ENCODE assay signal across 30 cellular contexts in the genomic region with DNA sequence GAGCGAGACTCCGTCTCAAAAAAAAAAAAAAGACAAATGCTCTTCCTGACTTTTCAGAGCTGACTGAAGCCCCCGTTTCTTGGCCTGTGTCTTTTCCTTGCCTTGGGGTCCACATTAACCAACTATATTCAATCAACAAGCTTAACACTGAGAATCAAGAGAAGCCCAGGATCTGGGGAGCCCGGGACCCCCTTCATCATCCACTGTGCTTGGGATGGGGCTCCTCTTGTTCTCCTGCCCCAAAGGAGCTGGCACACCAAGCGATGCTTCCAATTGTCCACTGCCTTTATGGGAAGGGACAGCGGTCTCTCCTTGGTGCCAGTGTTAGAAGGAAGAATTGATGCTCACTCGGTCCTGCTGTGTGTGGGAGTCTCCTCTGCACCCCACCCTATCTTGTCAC.
"Had no signal": no experiment of that assay in that cellular context is flagged by ENCODE, and none has a peak within 500 bp of the region (broad histone marks: within the 10 kb centered on the region; RNA-seq: fewer than 3 reads in every experiment).

No MANE protein-coding gene starts in this region.

- H3K9me3 ChIP-seq: body of pancreas, colonic mucosa, esophagus muscularis mucosa, gastroesophageal sphincter, heart right ventricle had no signal

- H3K36me3 ChIP-seq: colonic mucosa, esophagus muscularis mucosa, gastroesophageal sphincter, heart right ventricle, WERI-Rb-1 had no signal

- H3K27ac ChIP-seq: body of pancreas, colonic mucosa, esophagus muscularis mucosa, foreskin keratinocyte, gastroesophageal sphincter, heart right ventricle, WERI-Rb-1 had no signal

- H3K4me1 ChIP-seq: colonic mucosa had no signal

- ATAC-seq: activated CD4-positive, CD25-positive, alpha-beta regulatory T cell treated with anti-CD3 and anti-CD28 coated beads, Interleukin-2, amount 50 U/mL, for 24 hours; activated CD8-positive, alpha-beta T cell treated with anti-CD3 and anti-CD28 coated beads, Interleukin-2, amount 10 ng/mL, durations not matched to agents 7 days and 5 days; activated T-cell treated with anti-CD3 and anti-CD28 coated beads, Interleukin-2, amount 50 U/mL, for 4 hours; activated T-helper 17 cell treated with anti-CD3 and anti-CD28 coated beads, Interleukin-2, amount 50 U/mL, for 72 hours; body of pancreas; foreskin keratinocyte; gastroesophageal sphincter; T-helper 17 cell had no signal

- H3K4me3 ChIP-seq: body of pancreas, colonic mucosa, dorsolateral prefrontal cortex, esophagus muscularis mucosa, gastroesophageal sphincter, heart right ventricle had no signal

- H3K4me3 Mint-ChIP-seq: activated B cell treated with CpG ODN at 0.5 μM for 24 hours; activated CD4-positive, alpha-beta memory T cell treated with anti-CD3 and anti-CD28 coated beads for 36 hours; activated CD8-positive, alpha-beta T cell treated with anti-CD3 and anti-CD28 coated beads, Interleukin-2, amount 10 ng/mL, durations not matched to agents 7 days and 5 days; activated naive CD8-positive, alpha-beta T cell; activated T-cell treated with anti-CD3 and anti-CD28 coated beads, Interleukin-2, amount 50 U/mL, for 4 hours; activated T-helper 17 cell treated with anti-CD3 and anti-CD28 coated beads, Interleukin-2, amount 50 U/mL, for 72 hours; dendritic cell treated with granulocyte-macrophage colony-stimulating factor and Interleukin-4, amounts not matched to agents 40 ng/mL and 50 ng/mL, for 4 days; T-helper 17 cell; T-helper 2 cell treated with Interferon-gamma antibody and Interleukin-4, amounts not matched to agents 5 μg/mL and 100 μg/mL, for 36 hours had no signal

- DNase-seq: activated B cell treated with CpG ODN at 0.5 μM for 24 hours; activated CD4-positive, alpha-beta memory T cell treated with anti-CD3 and anti-CD28 coated beads for 36 hours; activated CD4-positive, alpha-beta T cell treated with anti-CD3 and anti-CD28 coated beads for 48 hours; activated CD4-positive, alpha-beta T cell treated with anti-CD3 and anti-CD28 coated beads, Interleukin-2, amount 50 U/mL, for 1 hour; activated CD8-positive, alpha-beta T cell treated with anti-CD3 and anti-CD28 coated beads, Interleukin-2, amount 10 ng/mL, durations not matched to agents 7 days and 5 days; activated effector memory CD4-positive, alpha-beta T cell treated with Interleukin-2 at 50 U/mL for 16 hours; activated gamma-delta T cell treated with Interleukin-2 at 50 U/mL for 16 hours; activated naive CD4-positive, alpha-beta T cell treated with anti-CD3 and anti-CD28 coated beads, Interleukin-2, amount 50 U/mL, for 16 hours; activated naive CD4-positive, alpha-beta T cell treated with Interleukin-2 at 50 U/mL for 16 hours; activated T-cell treated with anti-CD3 and anti-CD28 coated beads, Interleukin-2, amount 50 U/mL, for 4 hours; amniotic stem cell; body of pancreas; caudate nucleus; colonic mucosa; dorsolateral prefrontal cortex; effector memory CD4-positive, alpha-beta T cell; erythroblast; foreskin keratinocyte; heart right ventricle; T-helper 1 cell; T-helper 17 cell; T1000 had no signal

- H3K36me3 Mint-ChIP-seq: activated CD4-positive, alpha-beta memory T cell treated with anti-CD3 and anti-CD28 coated beads for 36 hours; activated naive CD8-positive, alpha-beta T cell had no signal

- H3K27ac Mint-ChIP-seq: activated B cell treated with CpG ODN at 0.5 μM for 24 hours; activated CD4-positive, alpha-beta memory T cell treated with anti-CD3 and anti-CD28 coated beads for 36 hours; activated CD8-positive, alpha-beta T cell treated with anti-CD3 and anti-CD28 coated beads, Interleukin-2, amount 10 ng/mL, durations not matched to agents 7 days and 5 days; activated naive CD8-positive, alpha-beta T cell; activated T-helper 17 cell treated with anti-CD3 and anti-CD28 coated beads, Interleukin-2, amount 50 U/mL, for 72 hours; dendritic cell treated with granulocyte-macrophage colony-stimulating factor and Interleukin-4, amounts not matched to agents 40 ng/mL and 50 ng/mL, for 4 days; T-helper 17 cell; T-helper 2 cell treated with Interferon-gamma antibody and Interleukin-4, amounts not matched to agents 5 μg/mL and 100 μg/mL, for 36 hours had no signal

- H3K9me3 Mint-ChIP-seq: activated B cell treated with CpG ODN at 0.5 μM for 24 hours; activated CD4-positive, alpha-beta memory T cell treated with anti-CD3 and anti-CD28 coated beads for 36 hours; activated T-cell treated with anti-CD3 and anti-CD28 coated beads, Interleukin-2, amount 50 U/mL, for 4 hours; activated T-helper 17 cell treated with anti-CD3 and anti-CD28 coated beads, Interleukin-2, amount 50 U/mL, for 72 hours; dendritic cell treated with granulocyte-macrophage colony-stimulating factor and Interleukin-4, amounts not matched to agents 40 ng/mL and 50 ng/mL, for 4 days; T-helper 2 cell treated with Interferon-gamma antibody and Interleukin-4, amounts not matched to agents 5 μg/mL and 100 μg/mL, for 36 hours had no signal

- H3K27me3 ChIP-seq: body of pancreas, colonic mucosa, dorsolateral prefrontal cortex, esophagus muscularis mucosa, foreskin keratinocyte, gastroesophageal sphincter, heart right ventricle had no signal

- H3K4me1 Mint-ChIP-seq: activated B cell treated with CpG ODN at 0.5 μM for 24 hours; activated T-helper 17 cell treated with anti-CD3 and anti-CD28 coated beads, Interleukin-2, amount 50 U/mL, for 72 hours; T-helper 17 cell had no signal
